ENCODE assay signal across 19 cellular contexts in the genomic region with DNA sequence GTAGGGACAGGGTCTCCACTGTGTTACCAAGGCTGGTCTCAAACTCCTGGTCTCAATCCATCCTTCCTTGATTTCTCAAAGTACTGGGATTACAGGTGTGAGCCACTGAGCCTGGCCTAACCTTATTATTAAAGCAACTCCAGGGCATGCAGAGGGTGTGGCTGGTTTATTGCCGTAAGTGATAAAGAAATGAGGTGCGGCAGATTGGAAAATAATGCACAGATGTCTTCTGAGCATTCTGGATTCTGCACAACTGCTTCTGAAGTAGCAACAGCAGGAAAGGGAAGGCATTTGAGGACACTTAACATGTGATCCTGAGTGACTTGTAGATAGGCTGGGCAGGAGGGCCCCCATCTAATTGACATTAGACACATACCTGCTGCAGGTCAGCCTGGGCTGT. TPM values are rescaled to one million over a fixed set of nuclear protein-coding genes. Genes with fewer than 3 reads are reported as not detected.
DNase-seq lines count a peak whose midpoint lies in the region; ATAC-seq and TF ChIP-seq lines count a peak whose summit lies in the region.
"Had no signal": no experiment of that assay in that cellular context is flagged by ENCODE, and none has a peak within 500 bp of the region (broad histone marks: within the 10 kb centered on the region; RNA-seq: fewer than 3 reads in every experiment).

No MANE protein-coding gene starts in this region.

- no peaks in the 10 kb centered on the region for H3K27me3 Mint-ChIP-seq in Calu3 (ENCODE audit: unreplicated experiment)
- H3K27me3 Mint-ChIP-seq in endodermal cell (ENCODE audit: insufficient read depth): no peaks in the 10 kb centered on the region
- H3K27me3 Mint-ChIP-seq: CD4-positive, alpha-beta memory T cell had no signal

- H3K27ac Mint-ChIP-seq in Calu3 (ENCODE audit: unreplicated experiment) (no peak overlapping the region), endodermal cell (no peak overlapping the region)

- BruUV-seq in Calu3 (replicated peaks; lab: Mats Ljungman, UMichigan): no TSS peak

- no peak overlapping the region for H3K9ac ChIP-seq in endodermal cell (ENCODE audit: extremely low read depth, low read length, poor library complexity, severe bottlenecking)
- H3K9ac ChIP-seq: KMS-11 had no signal

- DNase-seq in NCI-H524 treated with DMSO at 0.1 percent for 48 hours (lab: John Stamatoyannopoulos, UW): peak; percentile 69
- peak in 1 of 2 donors; percentile 35 for DNase-seq in left colon
- no peak for DNase-seq in hepatic stellate cell (ENCODE audit: low spot score)
- no peak for DNase-seq in Calu3
- DNase-seq in retina: no peak
- no peak for DNase-seq in endodermal cell
- DNase-seq: Caco-2; CD4-positive, alpha-beta memory T cell; DMS53; GF-D8; GOT3; HCEC 1CT; NCI-H1105; NCI-H146; NCI-H2081; NCI-H774 had no signal

- WGBS in endodermal cell (ENCODE audit: insufficient coverage in 1 of 2, insufficient read length in 1 of 2), 2 experiments: 92 to 97% methylated on average over 2 of the region's 2 CpGs

- no peak overlapping the region for H3K4me3 ChIP-seq in endodermal cell (ENCODE audit: low read length)
- H3K4me3 ChIP-seq: Peyer's patch had no signal

- H3K36me3 Mint-ChIP-seq in Calu3 (ENCODE audit: insufficient read depth, unreplicated experiment) (peaks cover 38% of the 10 kb centered on the region), endodermal cell (ENCODE audit: low read depth) (peaks cover 78% of the 10 kb centered on the region)

- H3K27ac ChIP-seq in endodermal cell (ENCODE audit: low read depth, low read length): no peak overlapping the region
- H3K27ac ChIP-seq: KMS-11 had no signal

- no peak for TF ChIP-seq EP300 in Ishikawa (IDR thresholded peaks at IDR 0.05; ENCODE audit: borderline replicate concordance)

- CTCF ChIA-PET in Calu3 (lab: Charles Lee): no interaction called here

- H3K36me3 ChIP-seq in endodermal cell (ENCODE audit: control insufficient read depth, insufficient read depth, low read length): peaks cover 64% of the 10 kb centered on the region

- peak; percentile 85 for ATAC-seq in left colon

- no peaks in the 10 kb centered on the region for H3K9me3 ChIP-seq in endodermal cell (ENCODE audit: control insufficient read depth, low read length)
- H3K9me3 ChIP-seq: Caco-2, Peyer's patch had no signal

- no peaks in the 10 kb centered on the region for H3K9me3 Mint-ChIP-seq in Calu3 (ENCODE audit: low read depth, unreplicated experiment)
- no peaks in the 10 kb centered on the region for H3K9me3 Mint-ChIP-seq in endodermal cell
- H3K9me3 Mint-ChIP-seq: CD4-positive, alpha-beta memory T cell had no signal

- no peak for TF ChIP-seq CTCF in Calu3 (IDR thresholded peaks at IDR 0.05; ENCODE audit: unreplicated experiment)
- no peak for TF ChIP-seq CTCF in endodermal cell (conservative IDR thresholded peaks at IDR 0.05)

- intact Hi-C loops in left colon (cut with DNase I, micrococcal nuclease) (no loop called here), Calu3 (cut with micrococcal nuclease; ENCODE audit: unreplicated experiment) (no loop called here)

- H3K4me1 Mint-ChIP-seq in Calu3 (ENCODE audit: low read depth, unreplicated experiment): peaks cover 9% of the 10 kb centered on the region
- H3K4me1 Mint-ChIP-seq in endodermal cell: peaks cover 19% of the 10 kb centered on the region

- no peaks in the 10 kb centered on the region for H3K27me3 ChIP-seq in endodermal cell (ENCODE audit: control insufficient read depth, insufficient read depth, low read length, poor library complexity, severe bottlenecking)
- H3K27me3 ChIP-seq: Peyer's patch had no signal

- TF ChIP-seq RAD21 in Ishikawa (IDR thresholded peaks at IDR 0.05; ENCODE audit: low read depth): no peak

- H3K4me1 ChIP-seq in endodermal cell (ENCODE audit: control insufficient read depth, insufficient read depth, low read length): peaks cover 3% of the 10 kb centered on the region
- H3K4me1 ChIP-seq: Caco-2 had no signal

- no peak overlapping the region for H3K4me3 Mint-ChIP-seq in Calu3 (ENCODE audit: low read depth, unreplicated experiment)
- no peak overlapping the region for H3K4me3 Mint-ChIP-seq in endodermal cell
- H3K4me3 Mint-ChIP-seq: CD4-positive, alpha-beta memory T cell had no signal

TF ChIP-seq in Ishikawa, 13 proteins besides CTCF, POLR2A, EP300 and RAD21:
- TF ChIP-seq TEAD4 (IDR thresholded peaks at IDR 0.05) (peak; percentile 6; the same call in 1 of the 2 replicates), CEBPB (IDR thresholded peaks at IDR 0.05) (no peak)
TF ChIP-seq in Ishikawa: peak in this region for 1.

RNA-seq across cellular contexts. Expression of a gene that starts 5.6 kb away (rescaled TPM):
- total RNA-seq in left colon (10 to 100 TPM; 52.8 to 62.3 TPM), Calu3 (2022) (35.3 and 39.2 TPM in 2 replicates), endodermal cell (10 to 100 TPM; 51.6 to 68.9 TPM)
- 76.5 TPM for polyA plus RNA-seq in endodermal cell (2013, experiment 1 of 2)
- 71.4 TPM for polyA plus RNA-seq in endodermal cell (2013, experiment 2 of 2)

RNA-seq across cellular contexts. Expression of a gene that starts 30.6 kb away (rescaled TPM):
- total RNA-seq in left colon (100 to 1,000 TPM; 131 to 150 TPM), Calu3 (2022) (65.8 and 83.1 TPM in 2 replicates), endodermal cell (10 to 100 TPM; 85.2 to 92.9 TPM)
- polyA plus RNA-seq in endodermal cell (2013, experiment 1 of 2): 96.3 TPM
- polyA plus RNA-seq in endodermal cell (2013, experiment 2 of 2): 80.9 TPM
